Comparison of ENCODE assay signal across 1 cellular context in genomic region chr5:129724647-129725046, GRCh38.
TF ChIP-seq lines count a peak whose summit lies in the region.

No MANE protein-coding gene starts in this region.

TF ChIP-seq in GM23338, 12 proteins besides CTCF, POLR2A, EP300 and RAD21 (continued from another document):
- TF ChIP-seq ZNF462 (CRISPR knock-in tag; IDR thresholded peaks at IDR 0.05), result peak; percentile 73
